In genomic region chr13:95552539-95553270, GRCh38 we compare ENCODE assay signal across 8 cellular contexts. TPM values are rescaled to one million over a fixed set of nuclear protein-coding genes. Genes with fewer than 3 reads are reported as not detected.
DNase-seq lines count a peak whose midpoint lies in the region; ATAC-seq and TF ChIP-seq lines count a peak whose summit lies in the region.

A gene with protein sequence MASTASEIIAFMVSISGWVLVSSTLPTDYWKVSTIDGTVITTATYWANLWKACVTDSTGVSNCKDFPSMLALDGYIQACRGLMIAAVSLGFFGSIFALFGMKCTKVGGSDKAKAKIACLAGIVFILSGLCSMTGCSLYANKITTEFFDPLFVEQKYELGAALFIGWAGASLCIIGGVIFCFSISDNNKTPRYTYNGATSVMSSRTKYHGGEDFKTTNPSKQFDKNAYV (plus strand): TSS chr13:95552720. CDS start chr13:95552754, 34 bp downstream.

- no peaks in the 10 kb centered on the region for H3K9me3 Mint-ChIP-seq in WTC11
- no peaks in the 10 kb centered on the region for H3K9me3 Mint-ChIP-seq in stimulated activated naive CD8-positive, alpha-beta T cell treated with anti-CD3 and anti-CD28 coated beads, Interleukin-15, amount 100 ng/mL, for 72 hours

- no peaks in the 10 kb centered on the region for H3K36me3 ChIP-seq in iPS-15b (ENCODE audit: control insufficient read depth, insufficient read depth, low read length)

- TF ChIP-seq CTCF in WTC11 (IDR thresholded peaks at IDR 0.05), result peak; percentile 55; the same call in 1 of the 2 replicates

- peak within 1 kb of the TSS; percentile 75 for H3K27ac Mint-ChIP-seq in WTC11
- H3K27ac Mint-ChIP-seq in stimulated activated naive CD8-positive, alpha-beta T cell treated with anti-CD3 and anti-CD28 coated beads, Interleukin-15, amount 100 ng/mL, for 72 hours, result no peak within 1 kb of the TSS

- no peaks in the 10 kb centered on the region; the same call in 1 of the 2 replicates for H3K36me3 Mint-ChIP-seq in WTC11

- H3K4me1 Mint-ChIP-seq in WTC11, result peaks cover 48% of the 10 kb centered on the region
- peaks cover 18% of the 10 kb centered on the region for H3K4me1 Mint-ChIP-seq in stimulated activated naive CD8-positive, alpha-beta T cell treated with anti-CD3 and anti-CD28 coated beads, Interleukin-15, amount 100 ng/mL, for 72 hours

- peaks cover 7% of the 10 kb centered on the region for H3K4me1 ChIP-seq in iPS-15b (ENCODE audit: control insufficient read depth, insufficient read depth, low read length)

- H3K9ac ChIP-seq in iPS-15b (ENCODE audit: low read depth, low read length), result no peak within 1 kb of the TSS

- DNase-seq in NCI-H82 (lab: John Stamatoyannopoulos, UW) (peak; percentile 80), NCI-H82 treated with DMSO at 0.1 percent for 48 hours (lab: John Stamatoyannopoulos, UW; ENCODE audit: unreplicated experiment) (no peak), WTC11 (ENCODE audit: low spot score) (peak; percentile 86), epidermal melanocyte (ENCODE audit: insufficient read length, low spot score) (no peak)
- peak in 1 of 2 donors; percentile 6 for DNase-seq in stimulated activated naive CD8-positive, alpha-beta T cell treated with anti-CD3 and anti-CD28 coated beads, Interleukin-15, amount 100 ng/mL, for 72 hours

- no peaks in the 10 kb centered on the region for H3K9me3 ChIP-seq in iPS-15b (ENCODE audit: control insufficient read depth, insufficient read depth, low read length)

- H3K4me3 ChIP-seq in iPS-15b (ENCODE audit: low read depth, low read length), result peak within 1 kb of the TSS; percentile 93

- ATAC-seq in WTC11 (peak; percentile 86), GM21515 (IDR thresholded peaks at IDR 0.05; ENCODE audit: unreplicated experiment) (no peak), GM18868 (IDR thresholded peaks at IDR 0.05; ENCODE audit: unreplicated experiment) (no peak)
- peak; percentile 65 for ATAC-seq in stimulated activated naive CD8-positive, alpha-beta T cell treated with anti-CD3 and anti-CD28 coated beads, Interleukin-15, amount 100 ng/mL, for 72 hours

- CTCF ChIA-PET in WTC11 (lab: Charles Lee), result interaction anchor here (0.6 to 2.8 kb wide), 30 partner anchors 9 to 764 kb away, joined by 3 to 31 read pairs (median 4); partner anchors contain the start of gene DZIP1

- H3K27me3 Mint-ChIP-seq in WTC11 (ENCODE audit: low read depth), result peaks cover 7% of the 10 kb centered on the region; the same call in 1 of the 2 replicates
- H3K27me3 Mint-ChIP-seq in stimulated activated naive CD8-positive, alpha-beta T cell treated with anti-CD3 and anti-CD28 coated beads, Interleukin-15, amount 100 ng/mL, for 72 hours, result peaks cover 69% of the 10 kb centered on the region

- peak within 1 kb of the TSS; percentile 92 for H3K4me3 Mint-ChIP-seq in WTC11
- H3K4me3 Mint-ChIP-seq in stimulated activated naive CD8-positive, alpha-beta T cell treated with anti-CD3 and anti-CD28 coated beads, Interleukin-15, amount 100 ng/mL, for 72 hours, result peak within 1 kb of the TSS; percentile 50 to 74

- H3K27me3 ChIP-seq in iPS-15b (ENCODE audit: control insufficient read depth, insufficient read depth, low read length), result peaks cover 20% of the 10 kb centered on the region

- POLR2A ChIA-PET in WTC11 (lab: Charles Lee), result no interaction called here

TF ChIP-seq in WTC11, 78 proteins besides CTCF, POLR2A, EP300 and RAD21 (continues in another document):
- TF ChIP-seq ETV6 (CRISPR knock-in tag; IDR thresholded peaks at IDR 0.05) (0 out of 2 replicates have a peak, but pooled peaks have one; percentile 74), FOXP4 (CRISPR knock-in tag; IDR thresholded peaks at IDR 0.05) (0 out of 2 replicates have a peak, but pooled peaks have one; percentile 44), GABPB1 (CRISPR knock-in tag; IDR thresholded peaks at IDR 0.05) (no peak), ZNF425 (CRISPR knock-in tag; conservative IDR thresholded peaks at IDR 0.05) (no peak), IRF1 (CRISPR knock-in tag; IDR thresholded peaks at IDR 0.05) (peak; percentile 68; the same call in 1 of the 2 replicates), NFE2L1 (CRISPR knock-in tag; IDR thresholded peaks at IDR 0.05) (no peak), IRF2 (CRISPR knock-in tag; IDR thresholded peaks at IDR 0.05; ENCODE audit: borderline replicate concordance, low read depth) (no peak), JAZF1 (CRISPR knock-in tag; IDR thresholded peaks at IDR 0.05) (no peak), TEAD1 (CRISPR knock-in tag; IDR thresholded peaks at IDR 0.05) (no peak; the same call in 1 of the 2 replicates), SMAD3 (CRISPR knock-in tag; IDR thresholded peaks at IDR 0.05; ENCODE audit: borderline replicate concordance) (peak; percentile 54; the same call in 1 of the 2 replicates), ZNF423 (CRISPR knock-in tag; IDR thresholded peaks at IDR 0.05) (0 out of 2 replicates have a peak, but pooled peaks have one; percentile 15), FOXK1 (CRISPR knock-in tag; IDR thresholded peaks at IDR 0.05) (peak; percentile 39; the same call in 1 of the 2 replicates), SP1 (CRISPR knock-in tag; conservative IDR thresholded peaks at IDR 0.05) (peak; percentile 77), SMAD4 (CRISPR knock-in tag; IDR thresholded peaks at IDR 0.05) (no peak), TCF7 (CRISPR knock-in tag; IDR thresholded peaks at IDR 0.05; ENCODE audit: low read depth) (peak; percentile 74; the same call in 1 of the 2 replicates)
- TF ChIP-seq, protein P1, sequence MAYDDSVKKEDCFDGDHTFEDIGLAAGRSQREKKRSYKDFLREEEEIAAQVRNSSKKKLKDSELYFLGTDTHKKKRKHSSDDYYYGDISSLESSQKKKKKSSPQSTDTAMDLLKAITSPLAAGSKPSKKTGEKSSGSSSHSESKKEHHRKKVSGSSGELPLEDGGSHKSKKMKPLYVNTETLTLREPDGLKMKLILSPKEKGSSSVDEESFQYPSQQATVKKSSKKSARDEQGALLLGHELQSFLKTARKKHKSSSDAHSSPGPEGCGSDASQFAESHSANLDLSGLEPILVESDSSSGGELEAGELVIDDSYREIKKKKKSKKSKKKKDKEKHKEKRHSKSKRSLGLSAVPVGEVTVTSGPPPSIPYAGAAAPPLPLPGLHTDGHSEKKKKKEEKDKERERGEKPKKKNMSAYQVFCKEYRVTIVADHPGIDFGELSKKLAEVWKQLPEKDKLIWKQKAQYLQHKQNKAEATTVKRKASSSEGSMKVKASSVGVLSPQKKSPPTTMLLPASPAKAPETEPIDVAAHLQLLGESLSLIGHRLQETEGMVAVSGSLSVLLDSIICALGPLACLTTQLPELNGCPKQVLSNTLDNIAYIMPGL (CRISPR knock-in tag; IDR thresholded peaks at IDR 0.05), result peak; percentile 93
- TF ChIP-seq, protein P2, sequence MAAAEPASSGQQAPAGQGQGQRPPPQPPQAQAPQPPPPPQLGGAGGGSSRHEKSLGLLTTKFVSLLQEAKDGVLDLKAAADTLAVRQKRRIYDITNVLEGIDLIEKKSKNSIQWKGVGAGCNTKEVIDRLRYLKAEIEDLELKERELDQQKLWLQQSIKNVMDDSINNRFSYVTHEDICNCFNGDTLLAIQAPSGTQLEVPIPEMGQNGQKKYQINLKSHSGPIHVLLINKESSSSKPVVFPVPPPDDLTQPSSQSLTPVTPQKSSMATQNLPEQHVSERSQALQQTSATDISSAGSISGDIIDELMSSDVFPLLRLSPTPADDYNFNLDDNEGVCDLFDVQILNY (CRISPR knock-in tag; IDR thresholded peaks at IDR 0.05), result 0 out of 2 replicates have a peak, but pooled peaks have one; percentile 15

RNA-seq across cellular contexts. Expression of the gene that starts here (rescaled TPM):
- total RNA-seq in WTC11 (2021), result 24.7 to 29.6 TPM (median 29.5 TPM) in 3 replicates

Comparison
In these comparisons a context has a peak if more than half of its experiments do, and no peak if none do; other contexts are left out.
1. DNase-seq: peak in NCI-H82 (single experiment) and WTC11 (single experiment); none in NCI-H82 treated with DMSO at 0.1 percent for 48 hours (single experiment) and epidermal melanocyte (single experiment).
2. ATAC-seq: peak in WTC11 (single experiment) and stimulated activated naive CD8-positive, alpha-beta T cell treated with anti-CD3 and anti-CD28 coated beads, Interleukin-15, amount 100 ng/mL, for 72 hours (single experiment); none in GM21515 (single experiment) and GM18868 (single experiment).